22 cellular contexts compared by ENCODE assay signal in genomic region chr5:151958111-151958510, GRCh38. TPM values are rescaled to one million over a fixed set of nuclear protein-coding genes. Genes with fewer than 3 reads are reported as not detected.
"Had no signal": no experiment of that assay in that cellular context is flagged by ENCODE, and none has a peak within 500 bp of the region (broad histone marks: within the 10 kb centered on the region; RNA-seq: fewer than 3 reads in every experiment).

No MANE protein-coding gene starts in this region.

- H3K27me3 Mint-ChIP-seq: activated CD4-positive, alpha-beta memory T cell treated with anti-CD3 and anti-CD28 coated beads for 36 hours; activated naive CD8-positive, alpha-beta T cell treated with anti-CD3 and anti-CD28 coated beads, Interleukin-2, amount 50 U/mL, for 24 hours; activated T-cell treated with anti-CD3 and anti-CD28 coated beads, Interleukin-2, amount 50 U/mL, for 24 hours; central memory CD8-positive, alpha-beta T cell had no signal

- FAIRE-seq: endometrium, frontal cortex, keratinocyte had no signal

- DNase-seq: activated CD4-positive, alpha-beta memory T cell treated with anti-CD3 and anti-CD28 coated beads for 36 hours; activated CD4-positive, alpha-beta T cell treated with anti-CD3 and anti-CD28 coated beads for 4 hours; activated naive CD4-positive, alpha-beta T cell treated with anti-CD3 and anti-CD28 coated beads for 36 hours; activated naive CD8-positive, alpha-beta T cell treated with anti-CD3 and anti-CD28 coated beads, Interleukin-2, amount 50 U/mL, for 24 hours; activated T-cell treated with anti-CD3 and anti-CD28 coated beads, Interleukin-2, amount 50 U/mL, for 24 hours; anterior cingulate cortex; erythroblast; occipital lobe; posterior cingulate gyrus; retina; stimulated activated naive CD4-positive, alpha-beta T cell; T-helper 2 cell had no signal

- H3K27ac ChIP-seq: coronary artery had no signal

- H3K4me3 Mint-ChIP-seq: activated CD4-positive, alpha-beta memory T cell treated with anti-CD3 and anti-CD28 coated beads for 36 hours; activated naive CD4-positive, alpha-beta T cell treated with anti-CD3 and anti-CD28 coated beads for 36 hours; activated naive CD8-positive, alpha-beta T cell treated with anti-CD3 and anti-CD28 coated beads, Interleukin-2, amount 50 U/mL, for 24 hours; activated T-cell treated with anti-CD3 and anti-CD28 coated beads, Interleukin-2, amount 50 U/mL, for 24 hours; brain; central memory CD8-positive, alpha-beta T cell; natural killer cell treated with Interleukin-12 subunit alpha and Interleukin-12 subunit beta and Interleukin-15 and Interleukin-18, amount 100 ng/mL, for 72 hours had no signal

- H3K9me3 Mint-ChIP-seq: activated CD4-positive, alpha-beta memory T cell treated with anti-CD3 and anti-CD28 coated beads for 36 hours; activated naive CD4-positive, alpha-beta T cell treated with anti-CD3 and anti-CD28 coated beads for 36 hours; activated naive CD8-positive, alpha-beta T cell treated with anti-CD3 and anti-CD28 coated beads, Interleukin-2, amount 50 U/mL, for 24 hours; activated T-cell treated with anti-CD3 and anti-CD28 coated beads, Interleukin-2, amount 50 U/mL, for 24 hours; central memory CD8-positive, alpha-beta T cell; natural killer cell treated with Interleukin-12 subunit alpha and Interleukin-12 subunit beta and Interleukin-15 and Interleukin-18, amount 100 ng/mL, for 72 hours had no signal

- H3K4me3 ChIP-seq: coronary artery, lung had no signal

- H3K36me3 Mint-ChIP-seq: activated CD4-positive, alpha-beta memory T cell treated with anti-CD3 and anti-CD28 coated beads for 36 hours; brain; natural killer cell treated with Interleukin-12 subunit alpha and Interleukin-12 subunit beta and Interleukin-15 and Interleukin-18, amount 100 ng/mL, for 72 hours had no signal

- ATAC-seq: activated naive CD8-positive, alpha-beta T cell treated with anti-CD3 and anti-CD28 coated beads, Interleukin-2, amount 50 U/mL, for 24 hours; natural killer cell treated with Interleukin-12 subunit alpha and Interleukin-12 subunit beta and Interleukin-15 and Interleukin-18, amount 100 ng/mL, for 72 hours had no signal

- H3K27ac Mint-ChIP-seq: activated CD4-positive, alpha-beta memory T cell treated with anti-CD3 and anti-CD28 coated beads for 36 hours; activated naive CD4-positive, alpha-beta T cell treated with anti-CD3 and anti-CD28 coated beads for 36 hours; activated naive CD8-positive, alpha-beta T cell treated with anti-CD3 and anti-CD28 coated beads, Interleukin-2, amount 50 U/mL, for 24 hours; activated T-cell treated with anti-CD3 and anti-CD28 coated beads, Interleukin-2, amount 50 U/mL, for 24 hours; natural killer cell treated with Interleukin-12 subunit alpha and Interleukin-12 subunit beta and Interleukin-15 and Interleukin-18, amount 100 ng/mL, for 72 hours had no signal

RNA-seq across cellular contexts. Expression of gene GLRA1, which starts 33.5 kb away (rescaled TPM):
- total RNA-seq: activated CD4-positive, alpha-beta memory T cell treated with anti-CD3 and anti-CD28 coated beads for 36 hours; activated naive CD4-positive, alpha-beta T cell treated with anti-CD3 and anti-CD28 coated beads for 36 hours; lung; natural killer cell treated with Interleukin-12 subunit alpha and Interleukin-12 subunit beta and Interleukin-15 and Interleukin-18, amount 100 ng/mL, for 72 hours; urinary bladder had no signal
- polyA plus RNA-seq: keratinocyte, lung, thymus, urinary bladder had no signal
